In the genomic region with DNA sequence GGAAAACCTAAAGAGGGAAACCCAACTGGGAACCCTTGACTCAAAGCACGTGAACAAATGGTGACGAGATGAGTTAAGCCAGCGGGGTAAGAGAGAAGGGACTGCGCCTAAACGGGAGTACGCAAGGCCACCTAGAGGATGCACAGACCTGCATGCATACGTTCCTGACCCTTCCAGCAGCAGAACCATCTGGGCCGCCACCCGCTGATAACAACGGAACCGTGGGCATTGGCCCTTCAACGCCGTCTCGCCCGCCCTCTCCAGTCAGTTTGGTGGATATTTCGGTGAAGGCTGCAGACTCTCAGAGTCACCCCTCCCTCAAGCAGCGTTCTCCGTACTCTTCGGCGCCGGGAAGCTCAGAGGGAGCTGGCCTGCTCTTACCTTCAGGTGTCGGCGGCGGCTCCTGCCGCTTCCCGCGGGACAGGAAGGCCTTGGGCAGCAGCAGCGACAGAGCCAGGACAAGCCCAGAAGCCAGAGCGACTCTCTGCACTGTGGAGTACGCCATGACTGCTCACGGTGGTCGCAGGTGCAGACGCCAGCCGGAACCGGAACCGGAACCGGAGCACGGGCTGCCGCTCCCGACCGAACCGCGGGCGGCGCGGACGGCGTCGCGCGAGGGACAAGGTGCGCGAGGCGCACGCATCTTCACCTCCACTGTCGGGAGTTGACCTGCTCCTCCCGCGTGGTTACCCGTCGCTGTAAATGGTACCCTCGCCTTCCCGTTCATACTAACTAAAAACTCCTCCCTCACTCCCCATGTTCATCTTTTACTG, we compare ENCODE assay signal across 8 cellular contexts. TPM values are rescaled to one million over a fixed set of nuclear protein-coding genes. Genes with fewer than 3 reads are reported as not detected.
DNase-seq lines count a peak whose midpoint lies in the region; ATAC-seq and TF ChIP-seq lines count a peak whose summit lies in the region.

A gene with protein sequence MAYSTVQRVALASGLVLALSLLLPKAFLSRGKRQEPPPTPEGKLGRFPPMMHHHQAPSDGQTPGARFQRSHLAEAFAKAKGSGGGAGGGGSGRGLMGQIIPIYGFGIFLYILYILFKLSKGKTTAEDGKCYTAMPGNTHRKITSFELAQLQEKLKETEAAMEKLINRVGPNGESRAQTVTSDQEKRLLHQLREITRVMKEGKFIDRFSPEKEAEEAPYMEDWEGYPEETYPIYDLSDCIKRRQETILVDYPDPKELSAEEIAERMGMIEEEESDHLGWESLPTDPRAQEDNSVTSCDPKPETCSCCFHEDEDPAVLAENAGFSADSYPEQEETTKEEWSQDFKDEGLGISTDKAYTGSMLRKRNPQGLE (minus strand): TSS at position 541 of the 773 bp plus-strand sequence. CDS start 36 bp downstream, at position 505.

- H3K4me1 Mint-ChIP-seq in immature natural killer cell, result peaks cover 16 to 27% of the 10 kb centered on the region in 2 donors

- H3K9me3 Mint-ChIP-seq in immature natural killer cell, result peaks cover 0 to 26% (median 3%) of the 10 kb centered on the region in 6 donors

- peak within 1 kb of the TSS; percentile 73 for H3K4me3 ChIP-seq in GM06990 (replicated peaks; ENCODE audit: low read depth, low read length)
- peak within 1 kb of the TSS; percentile 53 to 63 (median 56) for H3K4me3 ChIP-seq in Peyer's patch
- peak within 1 kb of the TSS; percentile 56 for H3K4me3 ChIP-seq in adipocyte (ENCODE audit: low read length)

- peak; percentile 61 for ATAC-seq in HG02870 (IDR thresholded peaks at IDR 0.05; ENCODE audit: unreplicated experiment)
- ATAC-seq in HG03378 (IDR thresholded peaks at IDR 0.05; ENCODE audit: unreplicated experiment), result no peak

- no peaks in the 10 kb centered on the region for H3K9me3 ChIP-seq in Peyer's patch
- no peaks in the 10 kb centered on the region for H3K9me3 ChIP-seq in adipocyte (ENCODE audit: control insufficient read depth, low read length)

- peak; percentile 26 for TF ChIP-seq CTCF in GM06990 (IDR thresholded peaks at IDR 0.05; ENCODE audit: insufficient read depth, low read length, poor library complexity, severe bottlenecking)
- TF ChIP-seq CTCF in Peyer's patch (IDR thresholded peaks at IDR 0.05), result no peak

- no peak within 1 kb of the TSS for H3K27ac Mint-ChIP-seq in immature natural killer cell

- no peak within 1 kb of the TSS for H3K9ac ChIP-seq in adipocyte (ENCODE audit: low read length)

- H3K36me3 ChIP-seq in GM06990 (ENCODE audit: control insufficient read depth, insufficient read depth, low read length), result no peaks in the 10 kb centered on the region
- H3K36me3 ChIP-seq in Peyer's patch, result no peaks in the 10 kb centered on the region
- H3K36me3 ChIP-seq in adipocyte (ENCODE audit: control insufficient read depth, insufficient read depth, low read length, severe bottlenecking), result no peaks in the 10 kb centered on the region

- peaks cover 0 to 10% (median 9%) of the 10 kb centered on the region in 3 donors for H3K36me3 Mint-ChIP-seq in immature natural killer cell

- H3K27ac ChIP-seq in Peyer's patch, result peak within 1 kb of the TSS in 2 of 4 donors; percentile 18 to 57

- H3K4me3 Mint-ChIP-seq in immature natural killer cell, result peak within 1 kb of the TSS; percentile 65 to 90 (median 76)

- peaks cover 13 to 35% (median 23%) of the 10 kb centered on the region in 3 donors for H3K27me3 Mint-ChIP-seq in immature natural killer cell (ENCODE audit: low read depth in 3 of 3)

- DNase-seq in GM06990 (ENCODE audit: extremely low read depth, insufficient read length) (peak; percentile 62), Peyer's patch (peak; percentile 48 to 63 (median 56)), adipocyte (ENCODE audit: low read depth) (no peak), immature natural killer cell (peak in 1 of 3 donors; percentile 6), SKM-1 treated with dmso at 0.1 percent for 144 hours (lab: John Stamatoyannopoulos, UW; ENCODE audit: unreplicated experiment) (no peak)
- peak; percentile 74 for DNase-seq in stimulated activated CD4-positive, alpha-beta T cell treated with anti-CD3 and anti-CD28 coated beads, Interleukin-15, amount 100 ng/mL, for 24 hours

- H3K4me1 ChIP-seq in Peyer's patch (no peaks in the 10 kb centered on the region), adipocyte (ENCODE audit: control insufficient read depth, insufficient read depth, low read length) (no peaks in the 10 kb centered on the region)

- H3K27me3 ChIP-seq in GM06990 (replicated peaks; ENCODE audit: control insufficient read depth, insufficient read depth, low read length), result no peaks in the 10 kb centered on the region
- H3K27me3 ChIP-seq in Peyer's patch, result peaks cover 0 to 3% of the 10 kb centered on the region in 2 donors
- H3K27me3 ChIP-seq in adipocyte (replicated peaks; ENCODE audit: control insufficient read depth, insufficient read depth, low read length), result peaks cover 44% of the 10 kb centered on the region

- TF ChIP-seq POLR2A in Peyer's patch (IDR thresholded peaks at IDR 0.05), result no peak

RNA-seq across cellular contexts. Expression of the gene that starts here (rescaled TPM):
- 10 to 100 TPM in 1 of 4 donors, 1 to 10 TPM in 3; 2.8 to 26.4 (median 4.9) TPM for total RNA-seq in Peyer's patch
- under 1 TPM in 1 of 3 donors, not detected in 2; 0.44 TPM for polyA plus RNA-seq in immature natural killer cell

Comparison
In these comparisons a context has a peak if more than half of its experiments do, and no peak if none do; other contexts are left out.
1. DNase-seq: peak in GM06990 (single experiment), Peyer's patch (3 of 3) and stimulated activated CD4-positive, alpha-beta T cell treated with anti-CD3 and anti-CD28 coated beads, Interleukin-15, amount 100 ng/mL, for 24 hours (single experiment); none in adipocyte (single experiment) and SKM-1 treated with dmso at 0.1 percent for 144 hours (single experiment).
2. Peak in every context shown above with its lines, with median percentiles within 50 percentile points of each other: H3K4me3 ChIP-seq.